Comparison of ENCODE assay signal across 28 cellular contexts in the genomic region with DNA sequence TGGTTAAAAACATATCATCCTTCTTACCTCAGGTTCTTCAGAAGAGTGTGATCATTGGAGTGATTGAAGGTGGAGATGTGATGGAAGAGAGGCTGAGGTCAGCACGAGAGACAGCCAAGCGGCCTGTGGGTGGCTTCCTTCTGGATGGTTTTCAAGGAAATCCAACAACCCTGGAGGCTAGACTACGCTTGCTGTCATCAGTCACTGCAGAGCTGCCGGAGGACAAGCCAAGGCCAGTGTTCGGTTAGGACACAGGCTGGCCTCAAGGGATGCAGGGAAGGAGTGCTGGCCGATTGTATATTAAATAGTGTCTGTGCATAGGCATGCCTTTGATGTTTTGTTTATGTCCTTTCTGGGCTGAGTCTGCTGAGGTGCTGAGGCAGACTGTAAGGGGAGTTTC.
"Had no signal": no experiment of that assay in that cellular context is flagged by ENCODE, and none has a peak within 500 bp of the region (broad histone marks: within the 10 kb centered on the region; RNA-seq: fewer than 3 reads in every experiment).

No MANE protein-coding gene starts in this region.

- H3K27ac ChIP-seq: neutrophil, pancreas, psoas muscle, sigmoid colon, suprapubic skin, testis, tibial artery, transverse colon, upper lobe of right lung, uterus had no signal

- ATAC-seq: naive thymus-derived CD8-positive, alpha-beta T cell; natural killer cell treated with Interleukin-12 subunit alpha and Interleukin-12 subunit beta and Interleukin-15 and Interleukin-18, amount 100 ng/mL, for 72 hours; pancreas; psoas muscle; right cardiac atrium; stimulated activated memory B cell treated with anti-CD40 and anti-IgM and Interleukin-4, amounts not matched to agents 10 μg/mL and 1 μg/mL and 100 μg/mL, for 72 hours; stimulated activated naive CD8-positive, alpha-beta T cell treated with anti-CD3 and anti-CD28 coated beads, Interleukin-15, amount 100 ng/mL, for 72 hours; stimulated activated naive CD8-positive, alpha-beta T cell treated with anti-CD3 and anti-CD28 coated beads, Interleukin-15, Interleukin-2, amounts not matched to agents 100 U/mL and 50 U/mL, for 24 hours; upper lobe of right lung had no signal

- H3K36me3 ChIP-seq: uterus had no signal

- H3K9me3 Mint-ChIP-seq: naive B cell; naive thymus-derived CD8-positive, alpha-beta T cell; natural killer cell treated with Interleukin-12 subunit alpha and Interleukin-12 subunit beta and Interleukin-15 and Interleukin-18, amount 100 ng/mL, for 72 hours; nephron progenitor cell; neural crest cell; stimulated activated memory B cell treated with anti-CD40 and anti-IgM and Interleukin-4, amounts not matched to agents 10 μg/mL and 1 μg/mL and 100 μg/mL, for 72 hours; stimulated activated naive CD8-positive, alpha-beta T cell treated with anti-CD3 and anti-CD28 coated beads, Interleukin-15, amount 100 ng/mL, for 72 hours; type B pancreatic cell had no signal

- H3K27me3 Mint-ChIP-seq: naive B cell; naive thymus-derived CD8-positive, alpha-beta T cell; natural killer cell treated with Interleukin-12 subunit alpha and Interleukin-12 subunit beta and Interleukin-15 and Interleukin-18, amount 100 ng/mL, for 72 hours; stimulated activated memory B cell treated with anti-CD40 and anti-IgM and Interleukin-4, amounts not matched to agents 10 μg/mL and 1 μg/mL and 100 μg/mL, for 72 hours; stimulated activated naive CD8-positive, alpha-beta T cell treated with anti-CD3 and anti-CD28 coated beads, Interleukin-15, amount 100 ng/mL, for 72 hours; type B pancreatic cell had no signal

- H3K4me1 Mint-ChIP-seq: stimulated activated memory B cell treated with anti-CD40 and anti-IgM and Interleukin-4, amounts not matched to agents 10 μg/mL and 1 μg/mL and 100 μg/mL, for 72 hours; stimulated activated naive CD8-positive, alpha-beta T cell treated with anti-CD3 and anti-CD28 coated beads, Interleukin-15, amount 100 ng/mL, for 72 hours had no signal

- H3K9me3 ChIP-seq: neutrophil, pancreas, psoas muscle, sigmoid colon, suprapubic skin, testis, tibial artery, transverse colon, upper lobe of right lung, uterus had no signal

- H3K4me3 ChIP-seq: pancreas, psoas muscle, sigmoid colon, suprapubic skin, testis, tibial artery, transverse colon, upper lobe of right lung, uterus had no signal

- H3K4me3 Mint-ChIP-seq: naive thymus-derived CD8-positive, alpha-beta T cell; natural killer cell treated with Interleukin-12 subunit alpha and Interleukin-12 subunit beta and Interleukin-15 and Interleukin-18, amount 100 ng/mL, for 72 hours; nephron progenitor cell; neural crest cell; stimulated activated memory B cell treated with anti-CD40 and anti-IgM and Interleukin-4, amounts not matched to agents 10 μg/mL and 1 μg/mL and 100 μg/mL, for 72 hours; stimulated activated naive CD8-positive, alpha-beta T cell treated with anti-CD3 and anti-CD28 coated beads, Interleukin-15, amount 100 ng/mL, for 72 hours; type B pancreatic cell had no signal

- H3K27me3 ChIP-seq: neutrophil, pancreas, sigmoid colon, suprapubic skin, testis, tibial artery, transverse colon, upper lobe of right lung, uterus had no signal

- DNase-seq: naive B cell; naive thymus-derived CD8-positive, alpha-beta T cell; nephron progenitor cell; nucleus accumbens; pancreas; psoas muscle; right cardiac atrium; sigmoid colon; small intestine; stimulated activated CD4-positive, alpha-beta T cell treated with anti-CD3 and anti-CD28 coated beads, Interleukin-15, amount 100 ng/mL, for 24 hours; stimulated activated CD4-positive, alpha-beta T cell treated with anti-CD3 and anti-CD28 coated beads, Interleukin-2, amount 100 ng/mL, for 24 hours; stimulated activated CD4-positive, alpha-beta T cell treated with anti-CD3 and anti-CD28 coated beads, Interleukin-2, amount 100 ng/mL, for 48 hours; stimulated activated CD4-positive, alpha-beta T cell treated with anti-CD3 and anti-CD28 coated beads, Interleukin-4, amount 100 ng/mL, for 24 hours; stimulated activated naive CD4-positive, alpha-beta T cell; stimulated activated naive CD8-positive, alpha-beta T cell treated with anti-CD3 and anti-CD28 coated beads, Interleukin-15, amount 100 ng/mL, for 72 hours; stimulated activated naive CD8-positive, alpha-beta T cell treated with anti-CD3 and anti-CD28 coated beads, Interleukin-15, Interleukin-2, amounts not matched to agents 100 U/mL and 50 U/mL, for 24 hours; substantia nigra; testis; tibial artery; transverse colon; upper lobe of right lung; uterus had no signal

- H3K27ac Mint-ChIP-seq: naive B cell; natural killer cell treated with Interleukin-12 subunit alpha and Interleukin-12 subunit beta and Interleukin-15 and Interleukin-18, amount 100 ng/mL, for 72 hours; nephron progenitor cell; stimulated activated memory B cell treated with anti-CD40 and anti-IgM and Interleukin-4, amounts not matched to agents 10 μg/mL and 1 μg/mL and 100 μg/mL, for 72 hours; type B pancreatic cell had no signal

- H3K4me1 ChIP-seq: pancreas, psoas muscle, sigmoid colon, suprapubic skin, testis, transverse colon, uterus had no signal
